ENCODE assay signal across 14 cellular contexts in the genomic region with DNA sequence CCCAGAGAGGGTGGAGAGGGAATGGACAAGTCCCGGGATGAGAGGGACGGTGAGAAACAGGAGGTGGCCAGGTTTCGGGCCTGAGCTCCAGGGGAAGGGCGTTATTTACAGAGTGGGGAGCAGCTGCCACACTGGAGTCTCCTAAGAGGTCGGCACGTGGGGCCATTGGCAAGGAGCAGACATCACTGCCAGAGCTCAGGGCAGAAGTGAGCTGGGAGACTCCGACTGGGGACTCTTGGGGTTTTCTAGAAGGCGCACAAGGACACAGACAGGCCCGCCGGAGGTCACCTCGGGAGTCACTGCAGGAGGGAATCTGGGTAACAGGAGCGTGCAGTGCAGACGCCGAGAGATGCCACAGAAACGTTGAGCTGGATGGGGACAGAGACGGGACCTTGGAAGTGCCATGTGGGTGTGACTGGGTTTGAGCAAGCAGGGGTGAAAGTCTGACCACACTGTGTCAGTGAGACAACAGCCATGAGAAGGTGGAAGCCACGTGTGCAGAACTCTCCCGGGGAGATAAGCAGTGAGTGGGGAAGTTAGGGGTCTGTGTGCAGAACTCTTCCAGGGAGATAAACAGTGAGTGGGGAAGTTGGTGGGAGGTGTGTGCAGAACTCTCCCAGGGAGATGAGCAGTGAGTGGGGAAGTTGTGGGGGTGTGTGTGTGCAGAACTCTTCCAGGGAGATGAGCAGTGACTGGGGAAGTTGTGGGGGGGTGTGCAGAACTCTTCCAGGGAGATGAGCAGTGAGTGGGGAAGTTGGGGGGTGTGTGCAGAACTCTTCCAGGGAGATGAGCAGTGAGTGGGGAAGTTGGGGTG.
"Had no signal": no experiment of that assay in that cellular context is flagged by ENCODE, and none has a peak within 500 bp of the region (broad histone marks: within the 10 kb centered on the region; RNA-seq: fewer than 3 reads in every experiment).

No MANE protein-coding gene starts in this region.

- H3K4me1 ChIP-seq: heart left ventricle, right atrium auricular region, suprapubic skin, thyroid gland, uterus had no signal

- H3K27me3 ChIP-seq: thyroid gland, uterus had no signal

- DNase-seq: effector memory CD4-positive, alpha-beta T cell; heart left ventricle; hippocampal formation; left colon; mesendoderm; naive B cell; stimulated activated CD4-positive, alpha-beta T cell treated with anti-CD3 and anti-CD28 coated beads, Interleukin-2, amount 100 ng/mL, for 48 hours; stimulated activated naive CD8-positive, alpha-beta T cell treated with anti-CD3 and anti-CD28 coated beads, Interleukin-15, Interleukin-2, amounts not matched to agents 100 U/mL and 50 U/mL, for 24 hours; thyroid gland; uterus had no signal

- ATAC-seq: esophagus mucosa; heart left ventricle; left colon; stimulated activated naive CD8-positive, alpha-beta T cell treated with anti-CD3 and anti-CD28 coated beads, Interleukin-15, Interleukin-2, amounts not matched to agents 100 U/mL and 50 U/mL, for 24 hours had no signal

- H3K36me3 ChIP-seq: heart left ventricle, right atrium auricular region, suprapubic skin, thyroid gland, uterus had no signal

- H3K27ac ChIP-seq: heart left ventricle, right atrium auricular region, suprapubic skin, thyroid gland, uterus had no signal

- H3K9me3 ChIP-seq: heart left ventricle, right atrium auricular region, suprapubic skin, thyroid gland, uterus had no signal

- H3K4me3 ChIP-seq: heart left ventricle, right atrium auricular region, smooth muscle cell, suprapubic skin, thyroid gland, uterus had no signal
